In the genomic region with DNA sequence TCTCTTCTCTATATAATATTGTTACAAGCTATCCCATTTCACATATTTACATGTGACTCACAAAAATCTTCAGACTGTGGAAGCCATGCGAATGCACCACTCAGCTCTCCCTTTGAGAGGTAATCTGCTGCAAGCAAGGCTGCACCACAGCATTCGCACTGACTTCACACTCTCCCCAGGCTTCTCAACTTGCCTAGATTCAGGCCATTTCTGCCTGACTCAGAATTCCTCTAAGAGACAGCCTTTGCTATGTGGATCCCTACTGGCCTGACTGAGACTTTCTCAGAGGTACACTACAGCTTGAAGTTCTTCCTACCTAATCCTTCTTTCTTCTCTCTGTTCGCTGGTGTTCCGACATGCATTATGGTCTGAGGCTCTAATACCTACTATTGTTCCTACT, we compare ENCODE assay signal across 16 cellular contexts. TPM values are rescaled to one million over a fixed set of nuclear protein-coding genes. Genes with fewer than 3 reads are reported as not detected.
A peak's percentile ranks its signal among the peaks of the same experiment; 100 is the strongest.
DNase-seq lines count a peak whose midpoint lies in the region; ATAC-seq and TF ChIP-seq lines count a peak whose summit lies in the region.
"Had no signal": no experiment of that assay in that cellular context is flagged by ENCODE, and none has a peak within 500 bp of the region (broad histone marks: within the 10 kb centered on the region; RNA-seq: fewer than 3 reads in every experiment).

No MANE protein-coding gene starts in this region.

- no peaks in the 10 kb centered on the region for H3K27me3 ChIP-seq in endodermal cell (ENCODE audit: control insufficient read depth, insufficient read depth, low read length, poor library complexity, severe bottlenecking)
- no peaks in the 10 kb centered on the region for H3K27me3 ChIP-seq in neural progenitor cell
- H3K27me3 ChIP-seq in CD8-positive, alpha-beta T cell (ENCODE audit: insufficient read depth, low read length) = no peaks in the 10 kb centered on the region
- H3K27me3 ChIP-seq: BE2C had no signal

- no peak overlapping the region for H3K4me3 Mint-ChIP-seq in endodermal cell
- no peak overlapping the region for H3K4me3 Mint-ChIP-seq in neural progenitor cell
- no peak overlapping the region for H3K4me3 Mint-ChIP-seq in CD8-positive, alpha-beta T cell
- H3K4me3 Mint-ChIP-seq in stimulated activated effector memory CD8-positive, alpha-beta T cell treated with anti-CD3 and anti-CD28 coated beads, Interleukin-12 subunit alpha, Interleukin-12 subunit beta, amount 100 ng/mL, for 72 hours = no peak overlapping the region
- H3K4me3 Mint-ChIP-seq: CD4-positive, alpha-beta memory T cell; IgD-negative memory B cell had no signal

- ATAC-seq in CD8-positive, alpha-beta T cell = no peak
- ATAC-seq in stimulated activated effector memory CD8-positive, alpha-beta T cell treated with anti-CD3 and anti-CD28 coated beads, Interleukin-12 subunit alpha, Interleukin-12 subunit beta, amount 100 ng/mL, for 72 hours = no peak
- ATAC-seq: A549 had no signal

- H3K9me3 ChIP-seq in endodermal cell (ENCODE audit: control insufficient read depth, low read length) (no peaks in the 10 kb centered on the region), neural progenitor cell (ENCODE audit: low read depth) (no peaks in the 10 kb centered on the region)
- no peaks in the 10 kb centered on the region for H3K9me3 ChIP-seq in CD8-positive, alpha-beta T cell (ENCODE audit: low read length)
- H3K9me3 ChIP-seq: A549, BE2C had no signal

- H3K4me1 Mint-ChIP-seq in endodermal cell (peaks cover 5% of the 10 kb centered on the region), neural progenitor cell (peaks cover 5% of the 10 kb centered on the region)
- H3K4me1 Mint-ChIP-seq in CD8-positive, alpha-beta T cell (ENCODE audit: low read depth) = no peaks in the 10 kb centered on the region
- no peaks in the 10 kb centered on the region for H3K4me1 Mint-ChIP-seq in stimulated activated effector memory CD8-positive, alpha-beta T cell treated with anti-CD3 and anti-CD28 coated beads, Interleukin-12 subunit alpha, Interleukin-12 subunit beta, amount 100 ng/mL, for 72 hours
- H3K4me1 Mint-ChIP-seq: CD4-positive, alpha-beta memory T cell had no signal

- H2AFZ ChIP-seq in neural progenitor cell (replicated peaks) = no peak overlapping the region

- peak; percentile 12 for TF ChIP-seq CTCF in endodermal cell (conservative IDR thresholded peaks at IDR 0.05)
- no peak for TF ChIP-seq CTCF in neural progenitor cell (IDR thresholded peaks at IDR 0.05)
- no peak for TF ChIP-seq CTCF in CD8-positive, alpha-beta T cell (IDR thresholded peaks at IDR 0.05)

- peak overlapping the region; percentile 13 for H3K4me2 ChIP-seq in neural progenitor cell
- H3K4me2 ChIP-seq: A549 had no signal

- no peaks in the 10 kb centered on the region for H4K20me1 ChIP-seq in neural progenitor cell (ENCODE audit: low read depth)

- CTCF ChIA-PET in CD8-positive, alpha-beta T cell (lab: Charles Lee) = no interaction called here

- H3K36me3 ChIP-seq in endodermal cell (ENCODE audit: control insufficient read depth, insufficient read depth, low read length) (no peaks in the 10 kb centered on the region), neural progenitor cell (no peaks in the 10 kb centered on the region)
- no peaks in the 10 kb centered on the region for H3K36me3 ChIP-seq in CD8-positive, alpha-beta T cell (ENCODE audit: insufficient read depth, low read length)
- H3K36me3 ChIP-seq: BE2C had no signal

- intact Hi-C loops in CD8-positive, alpha-beta T cell (cut with DNase I, micrococcal nuclease) = no loop called here

- H3K9ac ChIP-seq in endodermal cell (ENCODE audit: extremely low read depth, low read length, poor library complexity, severe bottlenecking) (no peak overlapping the region), neural progenitor cell (no peak overlapping the region)

- H3K36me3 Mint-ChIP-seq in endodermal cell (ENCODE audit: low read depth) (no peaks in the 10 kb centered on the region), neural progenitor cell (no peaks in the 10 kb centered on the region)
- no peaks in the 10 kb centered on the region for H3K36me3 Mint-ChIP-seq in CD8-positive, alpha-beta T cell
- H3K36me3 Mint-ChIP-seq in stimulated activated effector memory CD8-positive, alpha-beta T cell treated with anti-CD3 and anti-CD28 coated beads, Interleukin-12 subunit alpha, Interleukin-12 subunit beta, amount 100 ng/mL, for 72 hours = no peaks in the 10 kb centered on the region
- H3K36me3 Mint-ChIP-seq: CD4-positive, alpha-beta memory T cell; IgD-negative memory B cell had no signal

- 33 to 51% methylated on average over 4 of the region's 4 CpGs for WGBS in endodermal cell (ENCODE audit: insufficient coverage in 1 of 2, insufficient read length in 1 of 2), 2 experiments

- H3K27ac Mint-ChIP-seq in endodermal cell = no peak overlapping the region
- H3K27ac Mint-ChIP-seq in neural progenitor cell = no peak overlapping the region
- no peak overlapping the region for H3K27ac Mint-ChIP-seq in CD8-positive, alpha-beta T cell
- H3K27ac Mint-ChIP-seq in stimulated activated effector memory CD8-positive, alpha-beta T cell treated with anti-CD3 and anti-CD28 coated beads, Interleukin-12 subunit alpha, Interleukin-12 subunit beta, amount 100 ng/mL, for 72 hours = no peak overlapping the region
- H3K27ac Mint-ChIP-seq: CD4-positive, alpha-beta memory T cell; IgD-negative memory B cell had no signal

- H3F3A ChIP-seq in neural progenitor cell (ENCODE audit: low read depth) = peaks cover 7% of the 10 kb centered on the region

- no peaks in the 10 kb centered on the region for H3K27me3 Mint-ChIP-seq in endodermal cell (ENCODE audit: insufficient read depth)
- H3K27me3 Mint-ChIP-seq in neural progenitor cell (ENCODE audit: insufficient read depth, low read depth) = no peaks in the 10 kb centered on the region
- H3K27me3 Mint-ChIP-seq in CD8-positive, alpha-beta T cell (ENCODE audit: low read depth) = peaks cover 5% of the 10 kb centered on the region
- H3K27me3 Mint-ChIP-seq: IgD-negative memory B cell had no signal

- peak; percentile 45 for DNase-seq in HCEC 1CT
- DNase-seq in endodermal cell = peak; percentile 90
- DNase-seq in islet precursor cell = peak; percentile 68
- DNase-seq in neural progenitor cell (ENCODE audit: low spot score) = peak; percentile 74
- DNase-seq in DMS53 (lab: John Stamatoyannopoulos, UW) = no peak
- DNase-seq in CD8-positive, alpha-beta T cell = no peak
- no peak for DNase-seq in stimulated activated effector memory CD8-positive, alpha-beta T cell treated with anti-CD3 and anti-CD28 coated beads, Interleukin-12 subunit alpha, Interleukin-12 subunit beta, amount 100 ng/mL, for 72 hours (ENCODE audit: low spot score in 2 of 2)
- DNase-seq: BE2C; CD4-positive, alpha-beta memory T cell; COR-L47; DMS153; DND-41; GDM1 had no signal

- H3K27ac ChIP-seq in endodermal cell (ENCODE audit: low read depth, low read length) = no peak overlapping the region
- H3K27ac ChIP-seq in neural progenitor cell = peak overlapping the region; percentile 56
- no peak overlapping the region for H3K27ac ChIP-seq in CD8-positive, alpha-beta T cell (ENCODE audit: low read depth, low read length)
- H3K27ac ChIP-seq: A549, C4-2B had no signal

- no peaks in the 10 kb centered on the region for H3K4me1 ChIP-seq in endodermal cell (ENCODE audit: control insufficient read depth, insufficient read depth, low read length)
- H3K4me1 ChIP-seq in neural progenitor cell = peaks cover 33% of the 10 kb centered on the region
- H3K4me1 ChIP-seq in CD8-positive, alpha-beta T cell (ENCODE audit: insufficient read depth, low read length) = no peaks in the 10 kb centered on the region
- H3K4me1 ChIP-seq: A549, BE2C had no signal

- POLR2A ChIA-PET in CD8-positive, alpha-beta T cell (lab: Charles Lee) = no interaction called here

- H3K9me3 Mint-ChIP-seq in endodermal cell = no peaks in the 10 kb centered on the region
- no peaks in the 10 kb centered on the region for H3K9me3 Mint-ChIP-seq in neural progenitor cell
- H3K9me3 Mint-ChIP-seq in CD8-positive, alpha-beta T cell = no peaks in the 10 kb centered on the region
- H3K9me3 Mint-ChIP-seq in stimulated activated effector memory CD8-positive, alpha-beta T cell treated with anti-CD3 and anti-CD28 coated beads, Interleukin-12 subunit alpha, Interleukin-12 subunit beta, amount 100 ng/mL, for 72 hours = no peaks in the 10 kb centered on the region
- H3K9me3 Mint-ChIP-seq: IgD-negative memory B cell had no signal

- no peaks in the 10 kb centered on the region for H3K79me2 ChIP-seq in neural progenitor cell (ENCODE audit: low read depth)

- H3K4me3 ChIP-seq in endodermal cell (ENCODE audit: low read length) = no peak overlapping the region
- no peak overlapping the region for H3K4me3 ChIP-seq in neural progenitor cell
- H3K4me3 ChIP-seq in CD8-positive, alpha-beta T cell (ENCODE audit: low read depth, low read length) = no peak overlapping the region
- H3K4me3 ChIP-seq: A549 had no signal

RNA-seq across cellular contexts. Expression of gene DMRTA1, which starts 21.1 kb away (rescaled TPM):
- total RNA-seq in endodermal cell (1 to 10 TPM; 4.6 to 5.6 TPM), neural progenitor cell (ENCODE audit: low replicate concordance) (14.0 and 21.3 TPM in 2 replicates)
- polyA plus RNA-seq in endodermal cell (2013, experiment 1 of 2) = 4.7 TPM
- 4.8 TPM for polyA plus RNA-seq in endodermal cell (2013, experiment 2 of 2)
- not detected for total RNA-seq in CD8-positive, alpha-beta T cell
- total RNA-seq: CD4-positive, alpha-beta memory T cell had no signal
- polyA plus RNA-seq: IgD-negative memory B cell had no signal

Comparison
In these comparisons a context has a peak if more than half of its experiments do, and no peak if none do; other contexts are left out.
1. DNase-seq: peak in HCEC 1CT (single experiment), endodermal cell (single experiment), islet precursor cell (single experiment) and neural progenitor cell (single experiment); none in DMS53 (single experiment), CD8-positive, alpha-beta T cell (0 of 7) and stimulated activated effector memory CD8-positive, alpha-beta T cell treated with anti-CD3 and anti-CD28 coated beads, Interleukin-12 subunit alpha, Interleukin-12 subunit beta, amount 100 ng/mL, for 72 hours (0 of 2).
2. RNA of gene DMRTA1, which starts 21.1 kb away (total RNA-seq): 14.0 to 21.3 TPM in neural progenitor cell and 4.6 to 5.6 TPM in endodermal cell; not detected in CD8-positive, alpha-beta T cell; every median in the first group is over 4 times any median in the second.